Comparison of ENCODE assay signal across 2 cellular contexts in the genomic region with DNA sequence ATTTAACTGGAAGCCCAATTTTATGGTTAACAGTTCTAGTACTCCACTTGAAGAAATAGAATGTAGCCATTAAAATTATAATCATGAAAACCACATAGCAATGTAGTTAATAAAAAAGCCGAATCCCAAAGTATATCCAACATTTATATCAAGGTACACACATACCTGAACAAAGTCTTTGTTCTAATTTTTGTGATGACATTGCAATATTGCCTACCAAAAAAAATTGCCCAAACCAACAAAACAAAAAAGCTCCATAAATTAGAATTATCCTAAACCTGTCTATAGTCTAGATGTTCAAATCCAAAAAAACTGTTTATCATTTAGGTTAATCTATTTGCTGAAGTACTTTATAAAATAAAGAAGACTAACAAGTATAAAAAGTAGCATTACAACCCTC.
TF ChIP-seq lines count a peak whose summit lies in the region.

No MANE protein-coding gene starts in this region.

TF ChIP-seq in HepG2, 621 proteins besides CTCF, POLR2A, EP300 and RAD21:
- no peak for TF ChIP-seq ELF3 (CRISPR knock-in tag; IDR thresholded peaks at IDR 0.05)
- TF ChIP-seq, protein P1, sequence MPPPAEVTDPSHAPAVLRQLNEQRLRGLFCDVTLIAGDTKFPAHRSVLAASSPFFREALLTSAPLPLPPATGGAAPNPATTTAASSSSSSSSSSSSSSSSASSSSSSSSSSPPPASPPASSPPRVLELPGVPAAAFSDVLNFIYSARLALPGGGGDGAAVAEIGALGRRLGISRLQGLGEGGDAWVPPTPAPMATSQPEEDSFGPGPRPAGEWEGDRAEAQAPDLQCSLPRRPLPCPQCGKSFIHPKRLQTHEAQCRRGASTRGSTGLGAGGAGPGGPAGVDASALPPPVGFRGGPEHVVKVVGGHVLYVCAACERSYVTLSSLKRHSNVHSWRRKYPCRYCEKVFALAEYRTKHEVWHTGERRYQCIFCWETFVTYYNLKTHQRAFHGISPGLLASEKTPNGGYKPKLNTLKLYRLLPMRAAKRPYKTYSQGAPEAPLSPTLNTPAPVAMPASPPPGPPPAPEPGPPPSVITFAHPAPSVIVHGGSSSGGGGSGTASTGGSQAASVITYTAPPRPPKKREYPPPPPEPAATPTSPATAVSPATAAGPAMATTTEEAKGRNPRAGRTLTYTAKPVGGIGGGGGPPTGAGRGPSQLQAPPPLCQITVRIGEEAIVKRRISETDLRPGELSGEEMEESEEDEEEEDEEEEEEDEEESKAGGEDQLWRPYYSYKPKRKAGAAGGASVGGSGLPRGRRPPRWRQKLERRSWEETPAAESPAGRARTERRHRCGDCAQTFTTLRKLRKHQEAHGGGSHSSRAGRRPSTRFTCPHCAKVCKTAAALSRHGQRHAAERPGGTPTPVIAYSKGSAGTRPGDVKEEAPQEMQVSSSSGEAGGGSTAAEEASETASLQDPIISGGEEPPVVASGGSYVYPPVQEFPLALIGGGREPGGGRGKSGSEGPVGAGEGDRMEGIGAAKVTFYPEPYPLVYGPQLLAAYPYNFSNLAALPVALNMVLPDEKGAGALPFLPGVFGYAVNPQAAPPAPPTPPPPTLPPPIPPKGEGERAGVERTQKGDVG (CRISPR knock-in tag; IDR thresholded peaks at IDR 0.05; ENCODE audit: borderline replicate concordance), result no peak
- no peak for TF ChIP-seq JDP2 (CRISPR knock-in tag; IDR thresholded peaks at IDR 0.05; ENCODE audit: borderline replicate concordance)
- peak; percentile 89 to 94 for TF ChIP-seq MAFK (conservative IDR thresholded peaks at IDR 0.05 in 1 of 2, IDR thresholded peaks at IDR 0.05 in 1 of 2; ENCODE audit: low read length in 2 of 2)
- no peak for TF ChIP-seq ATF1 (CRISPR knock-in tag; IDR thresholded peaks at IDR 0.05)
- TF ChIP-seq ARHGAP35 (CRISPR knock-in tag; IDR thresholded peaks at IDR 0.05; ENCODE audit: borderline replicate concordance), result no peak
- no peak for TF ChIP-seq ZNF543 (CRISPR knock-in tag; IDR thresholded peaks at IDR 0.05)
- TF ChIP-seq, protein P2, sequence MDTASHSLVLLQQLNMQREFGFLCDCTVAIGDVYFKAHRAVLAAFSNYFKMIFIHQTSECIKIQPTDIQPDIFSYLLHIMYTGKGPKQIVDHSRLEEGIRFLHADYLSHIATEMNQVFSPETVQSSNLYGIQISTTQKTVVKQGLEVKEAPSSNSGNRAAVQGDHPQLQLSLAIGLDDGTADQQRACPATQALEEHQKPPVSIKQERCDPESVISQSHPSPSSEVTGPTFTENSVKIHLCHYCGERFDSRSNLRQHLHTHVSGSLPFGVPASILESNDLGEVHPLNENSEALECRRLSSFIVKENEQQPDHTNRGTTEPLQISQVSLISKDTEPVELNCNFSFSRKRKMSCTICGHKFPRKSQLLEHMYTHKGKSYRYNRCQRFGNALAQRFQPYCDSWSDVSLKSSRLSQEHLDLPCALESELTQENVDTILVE (CRISPR knock-in tag; IDR thresholded peaks at IDR 0.05), result no peak
- no peak for TF ChIP-seq ZBTB8A (CRISPR knock-in tag; IDR thresholded peaks at IDR 0.05; ENCODE audit: borderline replicate concordance, low read depth)
- TF ChIP-seq TBX2 (CRISPR knock-in tag; IDR thresholded peaks at IDR 0.05; ENCODE audit: borderline replicate concordance), result no peak
- peak; percentile 92 for TF ChIP-seq MAFF (IDR thresholded peaks at IDR 0.05; ENCODE audit: low read depth, low read length)
- no peak for TF ChIP-seq ZNF746 (CRISPR knock-in tag; IDR thresholded peaks at IDR 0.05)
- TF ChIP-seq SIX4 (CRISPR knock-in tag; IDR thresholded peaks at IDR 0.05), result no peak

TF ChIP-seq in H1, 55 proteins besides CTCF, POLR2A, EP300 and RAD21:
- TF ChIP-seq ZNF274 (IDR thresholded peaks at IDR 0.05; ENCODE audit: borderline replicate concordance, extremely low read depth, low read length) (no peak), MAFK (IDR thresholded peaks at IDR 0.05; ENCODE audit: low read depth, low read length) (peak; percentile 49; the same call in 1 of the 2 replicates), JUND (IDR thresholded peaks at IDR 0.05; ENCODE audit: low read length) (no peak), CHD1 (IDR thresholded peaks at IDR 0.05; ENCODE audit: low read depth, low read length) (no peak), RNF2 (IDR thresholded peaks at IDR 0.05; ENCODE audit: borderline replicate concordance, low read depth, low read length, missing control alignments, poor library complexity, severe bottlenecking) (no peak), TEAD4 (IDR thresholded peaks at IDR 0.05; ENCODE audit: low read depth, low read length) (no peak)
